ENCODE assay signal across 1 cellular context in genomic region chr15:63504247-63504978, GRCh38.
TF ChIP-seq lines count a peak whose summit lies in the region.

Gene USP3 (plus strand): TSS chr15:63504593. CDS start chr15:63504740, 147 bp downstream.

TF ChIP-seq in GM12878, 131 proteins besides CTCF, POLR2A, EP300 and RAD21 (continued from another document):
- TF ChIP-seq BCL3 (IDR thresholded peaks at IDR 0.05; ENCODE audit: borderline replicate concordance, insufficient read depth, low read depth, low read length, poor library complexity, severe bottlenecking) (peak; percentile 83), ZNF217 (IDR thresholded peaks at IDR 0.05) (peak; percentile 47; the same call in 1 of the 2 replicates), LARP7 (IDR thresholded peaks at IDR 0.05) (peak; percentile 95), NR2C2 (IDR thresholded peaks at IDR 0.05; ENCODE audit: borderline replicate concordance, control insufficient read depth, insufficient read length, low read depth) (no peak), JUND (IDR thresholded peaks at IDR 0.05; ENCODE audit: low read depth, low read length) (no peak), SPI1 (IDR thresholded peaks at IDR 0.05; ENCODE audit: borderline replicate concordance, insufficient read depth, low read depth, low read length) (no peak), ETV6 (conservative IDR thresholded peaks at IDR 0.05 in 1 of 2, IDR thresholded peaks at IDR 0.05 in 1 of 2; ENCODE audit: borderline replicate concordance in 1 of 2, low read depth in 1 of 2) (peak in 1 of 2 experiments; percentile 58; a peak in 1 of 4 replicates), KLF5 (IDR thresholded peaks at IDR 0.05; ENCODE audit: partially characterized antibody) (no peak), ZNF592 (IDR thresholded peaks at IDR 0.05) (no peak), NRF1 (conservative IDR thresholded peaks at IDR 0.05; ENCODE audit: low read depth, low read length) (no peak)
